ENCODE assay signal across 34 cellular contexts in the genomic region with DNA sequence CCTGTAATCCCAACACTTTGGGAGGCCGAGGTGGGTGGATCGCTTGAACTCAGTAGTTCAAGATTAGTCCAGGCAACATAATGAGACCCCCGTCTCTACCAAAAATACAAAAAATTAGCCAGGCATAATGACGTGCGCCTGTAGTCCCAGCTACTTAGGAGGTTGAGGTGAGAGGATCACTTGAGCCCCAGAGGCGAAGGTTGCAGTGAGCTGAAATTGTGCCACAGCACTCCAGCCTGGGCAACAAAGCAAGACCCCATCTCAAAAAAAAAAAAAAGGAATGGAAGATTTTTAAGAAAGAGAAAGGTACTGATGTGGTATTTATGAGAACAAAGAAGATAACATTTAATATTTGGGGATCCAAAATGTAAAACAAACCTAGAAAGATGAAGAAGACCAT.
"Had no signal": no experiment of that assay in that cellular context is flagged by ENCODE, and none has a peak within 500 bp of the region (broad histone marks: within the 10 kb centered on the region; RNA-seq: fewer than 3 reads in every experiment).

No MANE protein-coding gene starts in this region.

- H3K36me3 ChIP-seq: MG63 had no signal

- H3K9me3 ChIP-seq: MG63 had no signal

- H3K27me3 ChIP-seq: MG63 had no signal

- H3K4me3 ChIP-seq: MG63 had no signal

- DNase-seq: Karpas-422, Kasumi-1, MG63, MM.1S, MV-4-11, NCI-H1048, NCI-H1092, NCI-H1092 treated with DMSO at 0.1 percent for 48 hours, NCI-H1105, NCI-H1105 treated with DMSO at 0.1 percent for 48 hours, NCI-H1417, NCI-H1417 treated with DMSO at 0.1 percent for 48 hours, NCI-H1436, NCI-H1436 treated with DMSO at 0.1 percent for 48 hours, NCI-H146, NCI-H1694, NCI-H1694 treated with DMSO at 0.1 percent for 48 hours, NCI-H187, NCI-H187 treated with DMSO at 0.1 percent for 48 hours, NCI-H1930, NCI-H2029, NCI-H2029 treated with DMSO at 0.1 percent for 48 hours, NCI-H2081, NCI-H2081 treated with DMSO at 0.1 percent for 48 hours, NCI-H2171, NCI-H2171 treated with DMSO at 0.1 percent for 48 hours, NCI-H2227 treated with DMSO at 0.1 percent for 48 hours, NCI-H226, NCI-H345, NCI-H446, NCI-H446 treated with DMSO at 0.1 percent for 48 hours, NCI-H510A, NCI-H510A treated with DMSO at 0.1 percent for 48 hours, NCI-H524 had no signal
